In the genomic region with DNA sequence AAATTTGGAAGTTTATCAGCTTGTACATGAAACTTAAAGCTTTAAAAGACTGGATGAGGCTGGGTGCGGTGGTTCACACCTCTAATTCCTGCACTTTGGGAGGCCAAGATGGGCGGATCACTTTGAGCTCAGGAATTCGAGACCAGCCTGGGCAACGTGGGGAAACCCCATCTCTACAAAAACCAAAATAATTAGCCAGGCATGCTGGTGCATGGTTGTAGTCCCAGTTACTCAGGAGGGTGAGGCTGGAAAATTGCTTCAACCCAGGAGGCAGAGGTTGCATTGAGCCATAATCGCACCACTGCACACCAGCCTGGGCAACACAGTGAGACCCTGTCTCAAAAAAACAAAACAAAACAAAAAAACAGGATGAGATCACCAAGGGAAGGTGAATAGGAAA, we compare ENCODE assay signal across 16 cellular contexts.
DNase-seq lines count a peak whose midpoint lies in the region; ATAC-seq and TF ChIP-seq lines count a peak whose summit lies in the region.
"Had no signal": no experiment of that assay in that cellular context is flagged by ENCODE, and none has a peak within 500 bp of the region (broad histone marks: within the 10 kb centered on the region; RNA-seq: fewer than 3 reads in every experiment).

No MANE protein-coding gene starts in this region.

- TF ChIP-seq CTCF in GM23338 (conservative IDR thresholded peaks at IDR 0.05; ENCODE audit: low read depth in 2 of 2) (no peak), WTC11 (IDR thresholded peaks at IDR 0.05) (no peak), foreskin keratinocyte (conservative IDR thresholded peaks at IDR 0.05) (no peak), left ventricle myocardium inferior (IDR thresholded peaks at IDR 0.05; ENCODE audit: borderline replicate concordance) (no peak)

- peak overlapping the region; percentile 56; the same call in 1 of the 2 replicates for H3K27ac ChIP-seq in GM23338 (ENCODE audit: low read depth)
- H3K27ac ChIP-seq in epithelial cell of prostate, result peak overlapping the region; percentile 31
- peak overlapping the region; percentile 61 for H3K27ac ChIP-seq in foreskin keratinocyte
- no peak overlapping the region for H3K27ac ChIP-seq in left ventricle myocardium inferior (replicated peaks)
- H3K27ac ChIP-seq: BLaER1 treated with 17β-estradiol and CSF1 and Interleukin-3, amounts not matched to agents 10 nM and 100 nM had no signal

- CTCF ChIA-PET in WTC11 (lab: Charles Lee), result no interaction called here

- POLR2A ChIA-PET in WTC11 (lab: Charles Lee), result no interaction called here

- intact Hi-C loops in left ventricle myocardium inferior (cut with micrococcal nuclease), result no loop called here

- 0 out of 2 replicates have a peak, but pooled peaks cover 5% of the 10 kb centered on the region for H3F3A ChIP-seq in GM23338 (replicated peaks; ENCODE audit: low read depth)

- H3K4me3 ChIP-seq in GM23338, result no peak overlapping the region
- no peak overlapping the region for H3K4me3 ChIP-seq in left ventricle myocardium inferior
- H3K4me3 ChIP-seq: BLaER1 treated with 17β-estradiol and CSF1 and Interleukin-3, amounts not matched to agents 10 nM and 100 nM; GM12878 had no signal

- no peak overlapping the region for H3K27ac Mint-ChIP-seq in GM23338
- H3K27ac Mint-ChIP-seq in WTC11, result no peak overlapping the region
- H3K27ac Mint-ChIP-seq: B cell; CD8-positive, alpha-beta T cell had no signal

- H3K4me3 Mint-ChIP-seq in GM23338 (no peak overlapping the region), WTC11 (no peak overlapping the region)
- H3K4me3 Mint-ChIP-seq: B cell; CD8-positive, alpha-beta T cell; H9 had no signal

- H2AFZ ChIP-seq in GM23338, result no peak overlapping the region

- H3K9me2 ChIP-seq in GM23338 (ENCODE audit: insufficient read depth), result 0 out of 2 replicates have a peak, but pooled peaks cover 3% of the 10 kb centered on the region

- no peaks in the 10 kb centered on the region for H3K9me3 Mint-ChIP-seq in GM23338
- H3K9me3 Mint-ChIP-seq in WTC11, result no peaks in the 10 kb centered on the region
- H3K9me3 Mint-ChIP-seq: CD8-positive, alpha-beta T cell; H9 had no signal

- no peak for ATAC-seq in GM23338
- no peak for ATAC-seq in WTC11
- peak; percentile 89 for ATAC-seq in foreskin keratinocyte
- ATAC-seq: CD8-positive, alpha-beta T cell; GM12878 had no signal

- H3K4me1 ChIP-seq in GM23338 (ENCODE audit: insufficient read depth) (no peaks in the 10 kb centered on the region), foreskin keratinocyte (peaks cover 17% of the 10 kb centered on the region), left ventricle myocardium inferior (no peaks in the 10 kb centered on the region)

- no peak overlapping the region for H3K4me2 ChIP-seq in GM23338
- H3K4me2 ChIP-seq: BLaER1 treated with 17β-estradiol and CSF1 and Interleukin-3, amounts not matched to agents 10 nM and 100 nM had no signal

- no peaks in the 10 kb centered on the region for H3K27me3 ChIP-seq in GM23338 (ENCODE audit: insufficient read depth)
- H3K27me3 ChIP-seq in foreskin keratinocyte, result no peaks in the 10 kb centered on the region
- H3K27me3 ChIP-seq in left ventricle myocardium inferior (ENCODE audit: low read depth), result no peaks in the 10 kb centered on the region
- H3K27me3 ChIP-seq: BLaER1 treated with 17β-estradiol and CSF1 and Interleukin-3, amounts not matched to agents 10 nM and 100 nM had no signal

- H3K4me1 Mint-ChIP-seq in GM23338, result peaks cover 6% of the 10 kb centered on the region; the same call in 2 of the 3 replicates
- no peaks in the 10 kb centered on the region; the same call in 1 of the 2 replicates for H3K4me1 Mint-ChIP-seq in WTC11
- H3K4me1 Mint-ChIP-seq: B cell had no signal

- H3K36me3 ChIP-seq in GM23338 (ENCODE audit: insufficient read depth) (peaks cover 6% of the 10 kb centered on the region; the same call in 1 of the 2 replicates), left ventricle myocardium inferior (peaks cover 22% of the 10 kb centered on the region)

- no peaks in the 10 kb centered on the region for H3K9me3 ChIP-seq in left ventricle myocardium inferior (replicated peaks)
- H3K9me3 ChIP-seq: BLaER1 treated with 17β-estradiol and CSF1 and Interleukin-3, amounts not matched to agents 10 nM and 100 nM had no signal

- H3K27me3 Mint-ChIP-seq in GM23338 (ENCODE audit: insufficient read depth, low read depth, poor library complexity) (no peaks in the 10 kb centered on the region), WTC11 (ENCODE audit: low read depth) (no peaks in the 10 kb centered on the region)
- H3K27me3 Mint-ChIP-seq: B cell had no signal

- H4K20me1 ChIP-seq in GM23338 (replicated peaks; ENCODE audit: insufficient read depth), result peaks cover 8% of the 10 kb centered on the region

- H3K36me3 Mint-ChIP-seq in GM23338 (ENCODE audit: low read depth) (peaks cover 25% of the 10 kb centered on the region), WTC11 (peaks cover 38% of the 10 kb centered on the region)

- DNase-seq in GM23338 (ENCODE audit: low spot score) (no peak), WTC11 (ENCODE audit: low spot score) (no peak), epithelial cell of prostate (ENCODE audit: low read depth, low spot score) (no peak), foreskin keratinocyte (peak; percentile 81 to 91), hypothalamus (lab: John Stamatoyannopoulos, UW) (no peak), left ventricle myocardium inferior (no peak), OCI-M1 (lab: John Stamatoyannopoulos, UW) (no peak)
- DNase-seq: Calu3; CD8-positive, alpha-beta T cell; DMS53; DND-41; EL; H9 had no signal

- H3K79me2 ChIP-seq in GM23338 (replicated peaks; ENCODE audit: insufficient read depth), result no peaks in the 10 kb centered on the region

TF ChIP-seq in GM23338, 12 proteins besides CTCF, POLR2A, EP300 and RAD21 (continues in another document):
- TF ChIP-seq POLR2AphosphoS5 (IDR thresholded peaks at IDR 0.05; ENCODE audit: low read depth) (no peak), STAT1 (IDR thresholded peaks at IDR 0.05; ENCODE audit: unreplicated experiment) (no peak), CREB1 (CRISPR knock-in tag; IDR thresholded peaks at IDR 0.05; ENCODE audit: low read depth) (no peak), NANOG (IDR thresholded peaks at IDR 0.05; ENCODE audit: borderline replicate concordance) (no peak), ZNF114 (CRISPR knock-in tag; IDR thresholded peaks at IDR 0.05) (no peak)

TF ChIP-seq in WTC11, 78 proteins besides CTCF, POLR2A, EP300 and RAD21:
- TF ChIP-seq NFATC4 (CRISPR knock-in tag; IDR thresholded peaks at IDR 0.05) (no peak), ZNF121 (CRISPR knock-in tag; IDR thresholded peaks at IDR 0.05) (peak; percentile 43; the same call in 1 of the 2 replicates)

Comparison
In these comparisons a context has a peak if more than half of its experiments do, and no peak if none do; other contexts are left out.
1. DNase-seq: peak in foreskin keratinocyte (2 of 2); none in GM23338 (single experiment), WTC11 (single experiment), epithelial cell of prostate (single experiment), hypothalamus (0 of 51), left ventricle myocardium inferior (single experiment) and OCI-M1 (single experiment).